In the genomic region with DNA sequence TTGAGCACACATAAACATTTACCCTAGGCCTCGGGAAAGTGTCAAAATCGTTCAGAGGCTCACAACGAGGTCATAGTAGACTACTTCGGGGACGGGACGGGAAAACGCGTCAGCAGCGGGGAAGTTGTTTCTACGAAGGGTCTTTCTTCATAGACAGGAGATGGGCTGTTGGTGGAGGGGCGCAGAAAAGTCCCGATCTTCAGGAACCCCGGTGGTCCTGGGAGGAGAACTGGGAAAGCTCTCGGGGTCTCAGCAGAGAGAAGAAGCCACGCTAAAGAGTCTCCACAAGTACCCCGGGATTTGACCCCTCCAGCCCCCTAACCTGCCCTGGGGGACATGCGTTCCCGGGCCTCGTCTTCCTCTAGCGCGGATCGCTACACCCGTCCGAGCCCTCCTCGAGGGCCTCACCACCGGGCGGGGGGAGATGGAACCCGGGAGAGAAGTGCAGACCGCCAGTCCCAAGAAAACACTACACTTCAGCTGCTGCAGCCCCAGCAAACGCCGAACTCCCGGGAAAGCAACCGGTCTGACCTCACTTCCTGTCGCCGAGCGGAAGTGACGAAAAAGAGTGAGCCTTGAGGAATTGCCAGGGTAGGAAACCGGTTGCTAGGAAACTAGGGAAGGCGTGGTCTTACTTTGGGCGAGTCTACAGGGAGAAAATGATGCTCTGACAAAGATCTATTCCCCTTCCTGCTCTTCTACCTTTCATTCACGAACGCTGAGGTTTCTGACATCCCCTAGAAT, we compare ENCODE assay signal across 8 cellular contexts. TPM values are rescaled to one million over a fixed set of nuclear protein-coding genes. Genes with fewer than 3 reads are reported as not detected.
A peak's percentile ranks its signal among the peaks of the same experiment; 100 is the strongest.
DNase-seq lines count a peak whose midpoint lies in the region; ATAC-seq and TF ChIP-seq lines count a peak whose summit lies in the region.

TSS of gene PIK3R4 (minus strand) at position 534 of the 744 bp plus-strand sequence. CDS start 1,611 bp downstream, outside the sequence.

- intact Hi-C loops in breast epithelium (cut with DNase I; ENCODE audit: low total_unique reads): no loop called here

- peaks cover 50% of the 10 kb centered on the region for H3K79me2 ChIP-seq in ACC112 (ENCODE audit: control insufficient read depth, insufficient read depth, low read length, unreplicated experiment)

- TF ChIP-seq CTCF in VCaP (conservative IDR thresholded peaks at IDR 0.05) (no peak), breast epithelium (IDR thresholded peaks at IDR 0.05) (no peak)

- H3K27me3 ChIP-seq in ACC112 (ENCODE audit: insufficient read depth, low read length): no peaks in the 10 kb centered on the region
- H3K27me3 ChIP-seq in breast epithelium: no peaks in the 10 kb centered on the region
- no peaks in the 10 kb centered on the region for H3K27me3 ChIP-seq in skeletal muscle tissue (ENCODE audit: control insufficient read depth in 3 of 3, insufficient read depth in 3 of 3, low read length in 3 of 3)

- H3K4me3 ChIP-seq in ACC112 (ENCODE audit: low read depth, low read length) (peak within 1 kb of the TSS; percentile 98), breast epithelium (peak within 1 kb of the TSS; percentile 81 to 91 (median 88)), iPS-18c (ENCODE audit: insufficient read depth, low read depth, low read length) (peak within 1 kb of the TSS; percentile 76), skeletal muscle tissue (ENCODE audit: low read length in 3 of 3) (peak within 1 kb of the TSS; percentile 76 to 93 (median 85))

- H3K36me3 ChIP-seq in ACC112 (ENCODE audit: insufficient read depth, low read length): peaks cover 18% of the 10 kb centered on the region
- no peaks in the 10 kb centered on the region for H3K36me3 ChIP-seq in breast epithelium
- peaks cover 0 to 12% (median 9%) of the 10 kb centered on the region in 3 donors for H3K36me3 ChIP-seq in skeletal muscle tissue (ENCODE audit: control insufficient read depth in 3 of 3, insufficient read depth in 3 of 3, low read length in 3 of 3)

- H3K4me1 ChIP-seq in ACC112 (ENCODE audit: control insufficient read depth, insufficient read depth, low read length, unreplicated experiment): peaks cover 42% of the 10 kb centered on the region
- peaks cover 0 to 11% of the 10 kb centered on the region in 2 donors for H3K4me1 ChIP-seq in breast epithelium
- H3K4me1 ChIP-seq in skeletal muscle tissue (ENCODE audit: control insufficient read depth in 3 of 3, insufficient read depth in 3 of 3, low read length in 3 of 3): peaks cover 33 to 40% (median 33%) of the 10 kb centered on the region in 3 donors

- no peaks in the 10 kb centered on the region for H3K9me3 ChIP-seq in breast epithelium
- H3K9me3 ChIP-seq in iPS-18c (ENCODE audit: control insufficient read depth, insufficient read depth, low read length): no peaks in the 10 kb centered on the region
- H3K9me3 ChIP-seq in skeletal muscle tissue (ENCODE audit: control insufficient read depth in 3 of 3, low read length in 3 of 3): no peaks in the 10 kb centered on the region

- TF ChIP-seq POLR2A in breast epithelium (IDR thresholded peaks at IDR 0.05): peak; percentile 32

- peak within 1 kb of the TSS; percentile 90 for H2AFZ ChIP-seq in ACC112 (ENCODE audit: low read length, unreplicated experiment)

- H3K27ac ChIP-seq in ACC112 (ENCODE audit: low read depth, low read length) (peak within 1 kb of the TSS; percentile 79), VCaP (peak within 1 kb of the TSS; percentile 78), breast epithelium (peak within 1 kb of the TSS; percentile 86 to 93), skeletal muscle tissue (ENCODE audit: low read depth, low read length) (peak within 1 kb of the TSS; percentile 86)

- DNase-seq in NCI-H2196 treated with DMSO at 0.1 percent for 48 hours (lab: John Stamatoyannopoulos, UW; ENCODE audit: unreplicated experiment) (peak; percentile 98), breast epithelium (ENCODE audit: low spot score in 2 of 2) (peak; percentile 93 to 95)

- ATAC-seq in GM18870 (IDR thresholded peaks at IDR 0.05; ENCODE audit: unreplicated experiment) (peak; percentile 88), HG03135 (IDR thresholded peaks at IDR 0.05; ENCODE audit: unreplicated experiment) (peak; percentile 87)

- peak within 1 kb of the TSS; percentile 93 to 96 (median 93) for H3K9ac ChIP-seq in skeletal muscle tissue (ENCODE audit: low read depth in 1 of 3, low read length in 3 of 3)

RNA-seq across cellular contexts. Expression of gene PIK3R4, which starts in this region (rescaled TPM):
- 10 to 100 TPM; 36.8 to 55.2 (median 38.7) TPM for total RNA-seq in breast epithelium
- total RNA-seq in skeletal muscle tissue: 58.5 TPM

Comparison
In these comparisons a context has a peak if more than half of its experiments do, and no peak if none do; other contexts are left out.
1. Peak in every context shown above with its lines: DNase-seq, ATAC-seq, H3K4me3 ChIP-seq and H3K27ac ChIP-seq.